ENCODE assay signal across 1 cellular context in the genomic region with DNA sequence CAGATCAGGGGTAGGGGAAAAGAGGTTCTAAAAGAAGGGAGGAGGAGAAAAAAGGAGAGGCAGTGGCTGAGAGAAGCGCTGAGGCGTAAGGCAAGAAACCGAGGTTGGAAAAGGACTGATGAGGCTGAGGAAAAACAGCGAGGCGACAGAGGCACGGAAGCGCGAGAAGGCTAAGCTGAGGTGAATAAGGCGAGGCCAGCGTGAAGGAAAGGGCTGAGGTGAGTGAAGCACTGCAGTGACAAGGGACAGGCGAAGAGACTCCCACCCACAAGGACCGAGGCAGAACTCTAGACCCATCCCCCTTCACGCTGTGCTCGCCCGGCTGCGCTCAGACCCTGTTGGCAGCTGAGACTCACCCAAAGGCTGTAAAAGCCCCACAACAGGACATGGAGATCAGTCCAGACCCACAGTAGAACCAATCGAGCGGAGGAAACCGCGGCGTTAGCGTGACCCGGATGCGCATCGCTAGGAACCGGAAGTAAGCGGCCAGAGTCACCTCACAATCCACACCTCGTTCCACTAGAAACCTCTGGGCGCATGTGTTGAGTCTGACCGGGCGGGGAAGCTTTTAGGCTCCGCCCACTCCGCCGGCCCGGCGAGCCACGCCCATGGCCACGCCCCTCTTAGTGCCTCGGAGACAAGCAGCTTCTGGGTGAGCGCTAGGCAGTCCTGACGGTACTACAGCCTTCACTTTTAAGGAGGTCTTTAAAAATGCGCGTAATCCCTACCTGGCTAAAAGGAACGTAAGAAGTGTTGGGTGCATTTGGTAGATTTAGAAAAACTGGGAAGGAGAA.
TF ChIP-seq lines count a peak whose summit lies in the region.

A gene with protein sequence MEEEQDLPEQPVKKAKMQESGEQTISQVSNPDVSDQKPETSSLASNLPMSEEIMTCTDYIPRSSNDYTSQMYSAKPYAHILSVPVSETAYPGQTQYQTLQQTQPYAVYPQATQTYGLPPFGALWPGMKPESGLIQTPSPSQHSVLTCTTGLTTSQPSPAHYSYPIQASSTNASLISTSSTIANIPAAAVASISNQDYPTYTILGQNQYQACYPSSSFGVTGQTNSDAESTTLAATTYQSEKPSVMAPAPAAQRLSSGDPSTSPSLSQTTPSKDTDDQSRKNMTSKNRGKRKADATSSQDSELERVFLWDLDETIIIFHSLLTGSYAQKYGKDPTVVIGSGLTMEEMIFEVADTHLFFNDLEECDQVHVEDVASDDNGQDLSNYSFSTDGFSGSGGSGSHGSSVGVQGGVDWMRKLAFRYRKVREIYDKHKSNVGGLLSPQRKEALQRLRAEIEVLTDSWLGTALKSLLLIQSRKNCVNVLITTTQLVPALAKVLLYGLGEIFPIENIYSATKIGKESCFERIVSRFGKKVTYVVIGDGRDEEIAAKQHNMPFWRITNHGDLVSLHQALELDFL (minus strand): TSS at position 443 of the 794 bp plus-strand sequence. CDS start 30,584 bp downstream, outside the sequence.

TF ChIP-seq in HepG2, 621 proteins besides CTCF, POLR2A, EP300 and RAD21 (continued from another document and continues in another):
- TF ChIP-seq, protein P1, sequence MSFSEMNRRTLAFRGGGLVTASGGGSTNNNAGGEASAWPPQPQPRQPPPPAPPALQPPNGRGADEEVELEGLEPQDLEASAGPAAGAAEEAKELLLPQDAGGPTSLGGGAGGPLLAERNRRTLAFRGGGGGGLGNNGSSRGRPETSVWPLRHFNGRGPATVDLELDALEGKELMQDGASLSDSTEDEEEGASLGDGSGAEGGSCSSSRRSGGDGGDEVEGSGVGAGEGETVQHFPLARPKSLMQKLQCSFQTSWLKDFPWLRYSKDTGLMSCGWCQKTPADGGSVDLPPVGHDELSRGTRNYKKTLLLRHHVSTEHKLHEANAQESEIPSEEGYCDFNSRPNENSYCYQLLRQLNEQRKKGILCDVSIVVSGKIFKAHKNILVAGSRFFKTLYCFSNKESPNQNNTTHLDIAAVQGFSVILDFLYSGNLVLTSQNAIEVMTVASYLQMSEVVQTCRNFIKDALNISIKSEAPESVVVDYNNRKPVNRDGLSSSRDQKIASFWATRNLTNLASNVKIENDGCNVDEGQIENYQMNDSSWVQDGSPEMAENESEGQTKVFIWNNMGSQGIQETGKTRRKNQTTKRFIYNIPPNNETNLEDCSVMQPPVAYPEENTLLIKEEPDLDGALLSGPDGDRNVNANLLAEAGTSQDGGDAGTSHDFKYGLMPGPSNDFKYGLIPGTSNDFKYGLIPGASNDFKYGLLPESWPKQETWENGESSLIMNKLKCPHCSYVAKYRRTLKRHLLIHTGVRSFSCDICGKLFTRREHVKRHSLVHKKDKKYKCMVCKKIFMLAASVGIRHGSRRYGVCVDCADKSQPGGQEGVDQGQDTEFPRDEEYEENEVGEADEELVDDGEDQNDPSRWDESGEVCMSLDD (CRISPR knock-in tag; IDR thresholded peaks at IDR 0.05; ENCODE audit: borderline replicate concordance): no peak
- TF ChIP-seq GFI1 (CRISPR knock-in tag; IDR thresholded peaks at IDR 0.05; ENCODE audit: borderline replicate concordance) (0 out of 2 replicates have a peak, but pooled peaks have one; percentile 32), RORA (CRISPR knock-in tag; IDR thresholded peaks at IDR 0.05) (no peak), FOXA1 (IDR thresholded peaks at IDR 0.05) (no peak), FOXA1 (CRISPR knock-in tag; IDR thresholded peaks at IDR 0.05) (no peak), TBX3 (IDR thresholded peaks at IDR 0.05; ENCODE audit: borderline replicate concordance) (peak; percentile 76), HOXA5 (CRISPR knock-in tag; IDR thresholded peaks at IDR 0.05) (no peak), KLF9 (CRISPR knock-in tag; IDR thresholded peaks at IDR 0.05; ENCODE audit: low read depth) (peak; percentile 89), MAF1 (CRISPR knock-in tag; IDR thresholded peaks at IDR 0.05; ENCODE audit: borderline replicate concordance) (no peak), ZNF720 (CRISPR knock-in tag; IDR thresholded peaks at IDR 0.05) (no peak), HNF4A (CRISPR knock-in tag; IDR thresholded peaks at IDR 0.05) (no peak), RBM22 (optimal IDR thresholded peaks at IDR 0.05; ENCODE audit: low read length) (no peak), MYC (CRISPR knock-in tag; IDR thresholded peaks at IDR 0.05; ENCODE audit: borderline replicate concordance) (peak; percentile 74), SMYD3 (CRISPR knock-in tag; IDR thresholded peaks at IDR 0.05) (no peak), PHF5A (CRISPR knock-in tag; IDR thresholded peaks at IDR 0.05; ENCODE audit: low read depth, unreplicated experiment) (no peak), ZBTB42 (CRISPR knock-in tag; IDR thresholded peaks at IDR 0.05) (no peak; the same call in 1 of the 2 replicates), NPAS2 (CRISPR knock-in tag; IDR thresholded peaks at IDR 0.05; ENCODE audit: borderline replicate concordance) (no peak), ZNF678 (CRISPR knock-in tag; IDR thresholded peaks at IDR 0.05) (no peak), CC2D1A (CRISPR knock-in tag; IDR thresholded peaks at IDR 0.05) (no peak), NONO (IDR thresholded peaks at IDR 0.05) (no peak), NONO (CRISPR knock-in tag; conservative IDR thresholded peaks at IDR 0.05) (peak; percentile 25; the same call in 1 of the 2 replicates), RAD51 (IDR thresholded peaks at IDR 0.05; ENCODE audit: borderline replicate concordance) (no peak), GLI4 (CRISPR knock-in tag; IDR thresholded peaks at IDR 0.05; ENCODE audit: borderline replicate concordance) (no peak), ZBTB38 (CRISPR knock-in tag; IDR thresholded peaks at IDR 0.05) (peak; percentile 56; the same call in 1 of the 2 replicates), NR3C1 (CRISPR knock-in tag; IDR thresholded peaks at IDR 0.05) (no peak), TAF1 (CRISPR knock-in tag; IDR thresholded peaks at IDR 0.05) (peak; percentile 81), PHF8 (CRISPR knock-in tag; IDR thresholded peaks at IDR 0.05) (peak; percentile 73), DMAP1 (CRISPR knock-in tag; IDR thresholded peaks at IDR 0.05) (peak; percentile 72; the same call in 1 of the 2 replicates), ATM (IDR thresholded peaks at IDR 0.05; ENCODE audit: borderline replicate concordance) (no peak), ZNF792 (CRISPR knock-in tag; IDR thresholded peaks at IDR 0.05) (peak; percentile 53; the same call in 1 of the 2 replicates), DPF2 (CRISPR knock-in tag; IDR thresholded peaks at IDR 0.05; ENCODE audit: borderline replicate concordance, low read depth) (no peak), ZNF674 (CRISPR knock-in tag; IDR thresholded peaks at IDR 0.05; ENCODE audit: low read depth) (0 out of 2 replicates have a peak, but pooled peaks have one; percentile 34), ZNF136 (CRISPR knock-in tag; IDR thresholded peaks at IDR 0.05; ENCODE audit: low read depth) (no peak), KLF13 (CRISPR knock-in tag; IDR thresholded peaks at IDR 0.05) (no peak), SAP130 (CRISPR knock-in tag; IDR thresholded peaks at IDR 0.05; ENCODE audit: low read depth) (peak; percentile 95), ZNF562 (CRISPR knock-in tag; IDR thresholded peaks at IDR 0.05; ENCODE audit: borderline replicate concordance) (no peak), TOPORS (CRISPR knock-in tag; IDR thresholded peaks at IDR 0.05) (0 out of 2 replicates have a peak, but pooled peaks have one; percentile 36), BORCS8-MEF2B (CRISPR knock-in tag; IDR thresholded peaks at IDR 0.05) (no peak), STAT5B (CRISPR knock-in tag; IDR thresholded peaks at IDR 0.05) (no peak)
- TF ChIP-seq, protein P2, sequence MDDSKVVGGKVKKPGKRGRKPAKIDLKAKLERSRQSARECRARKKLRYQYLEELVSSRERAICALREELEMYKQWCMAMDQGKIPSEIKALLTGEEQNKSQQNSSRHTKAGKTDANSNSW (CRISPR knock-in tag; IDR thresholded peaks at IDR 0.05; ENCODE audit: borderline replicate concordance): no peak
- TF ChIP-seq, protein P3, sequence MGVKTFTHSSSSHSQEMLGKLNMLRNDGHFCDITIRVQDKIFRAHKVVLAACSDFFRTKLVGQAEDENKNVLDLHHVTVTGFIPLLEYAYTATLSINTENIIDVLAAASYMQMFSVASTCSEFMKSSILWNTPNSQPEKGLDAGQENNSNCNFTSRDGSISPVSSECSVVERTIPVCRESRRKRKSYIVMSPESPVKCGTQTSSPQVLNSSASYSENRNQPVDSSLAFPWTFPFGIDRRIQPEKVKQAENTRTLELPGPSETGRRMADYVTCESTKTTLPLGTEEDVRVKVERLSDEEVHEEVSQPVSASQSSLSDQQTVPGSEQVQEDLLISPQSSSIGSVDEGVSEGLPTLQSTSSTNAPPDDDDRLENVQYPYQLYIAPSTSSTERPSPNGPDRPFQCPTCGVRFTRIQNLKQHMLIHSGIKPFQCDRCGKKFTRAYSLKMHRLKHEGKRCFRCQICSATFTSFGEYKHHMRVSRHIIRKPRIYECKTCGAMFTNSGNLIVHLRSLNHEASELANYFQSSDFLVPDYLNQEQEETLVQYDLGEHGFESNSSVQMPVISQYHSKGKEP (CRISPR knock-in tag; IDR thresholded peaks at IDR 0.05): 0 out of 2 replicates have a peak, but pooled peaks have one; percentile 48
- TF ChIP-seq, protein P4, sequence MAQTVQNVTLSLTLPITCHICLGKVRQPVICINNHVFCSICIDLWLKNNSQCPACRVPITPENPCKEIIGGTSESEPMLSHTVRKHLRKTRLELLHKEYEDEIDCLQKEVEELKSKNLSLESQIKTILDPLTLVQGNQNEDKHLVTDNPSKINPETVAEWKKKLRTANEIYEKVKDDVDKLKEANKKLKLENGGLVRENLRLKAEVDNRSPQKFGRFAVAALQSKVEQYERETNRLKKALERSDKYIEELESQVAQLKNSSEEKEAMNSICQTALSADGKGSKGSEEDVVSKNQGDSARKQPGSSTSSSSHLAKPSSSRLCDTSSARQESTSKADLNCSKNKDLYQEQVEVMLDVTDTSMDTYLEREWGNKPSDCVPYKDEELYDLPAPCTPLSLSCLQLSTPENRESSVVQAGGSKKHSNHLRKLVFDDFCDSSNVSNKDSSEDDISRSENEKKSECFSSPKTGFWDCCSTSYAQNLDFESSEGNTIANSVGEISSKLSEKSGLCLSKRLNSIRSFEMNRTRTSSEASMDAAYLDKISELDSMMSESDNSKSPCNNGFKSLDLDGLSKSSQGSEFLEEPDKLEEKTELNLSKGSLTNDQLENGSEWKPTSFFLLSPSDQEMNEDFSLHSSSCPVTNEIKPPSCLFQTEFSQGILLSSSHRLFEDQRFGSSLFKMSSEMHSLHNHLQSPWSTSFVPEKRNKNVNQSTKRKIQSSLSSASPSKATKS (CRISPR knock-in tag; IDR thresholded peaks at IDR 0.05): no peak
- TF ChIP-seq, protein P5, sequence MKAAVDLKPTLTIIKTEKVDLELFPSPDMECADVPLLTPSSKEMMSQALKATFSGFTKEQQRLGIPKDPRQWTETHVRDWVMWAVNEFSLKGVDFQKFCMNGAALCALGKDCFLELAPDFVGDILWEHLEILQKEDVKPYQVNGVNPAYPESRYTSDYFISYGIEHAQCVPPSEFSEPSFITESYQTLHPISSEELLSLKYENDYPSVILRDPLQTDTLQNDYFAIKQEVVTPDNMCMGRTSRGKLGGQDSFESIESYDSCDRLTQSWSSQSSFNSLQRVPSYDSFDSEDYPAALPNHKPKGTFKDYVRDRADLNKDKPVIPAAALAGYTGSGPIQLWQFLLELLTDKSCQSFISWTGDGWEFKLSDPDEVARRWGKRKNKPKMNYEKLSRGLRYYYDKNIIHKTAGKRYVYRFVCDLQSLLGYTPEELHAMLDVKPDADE (CRISPR knock-in tag; IDR thresholded peaks at IDR 0.05): no peak
- TF ChIP-seq, protein P6, sequence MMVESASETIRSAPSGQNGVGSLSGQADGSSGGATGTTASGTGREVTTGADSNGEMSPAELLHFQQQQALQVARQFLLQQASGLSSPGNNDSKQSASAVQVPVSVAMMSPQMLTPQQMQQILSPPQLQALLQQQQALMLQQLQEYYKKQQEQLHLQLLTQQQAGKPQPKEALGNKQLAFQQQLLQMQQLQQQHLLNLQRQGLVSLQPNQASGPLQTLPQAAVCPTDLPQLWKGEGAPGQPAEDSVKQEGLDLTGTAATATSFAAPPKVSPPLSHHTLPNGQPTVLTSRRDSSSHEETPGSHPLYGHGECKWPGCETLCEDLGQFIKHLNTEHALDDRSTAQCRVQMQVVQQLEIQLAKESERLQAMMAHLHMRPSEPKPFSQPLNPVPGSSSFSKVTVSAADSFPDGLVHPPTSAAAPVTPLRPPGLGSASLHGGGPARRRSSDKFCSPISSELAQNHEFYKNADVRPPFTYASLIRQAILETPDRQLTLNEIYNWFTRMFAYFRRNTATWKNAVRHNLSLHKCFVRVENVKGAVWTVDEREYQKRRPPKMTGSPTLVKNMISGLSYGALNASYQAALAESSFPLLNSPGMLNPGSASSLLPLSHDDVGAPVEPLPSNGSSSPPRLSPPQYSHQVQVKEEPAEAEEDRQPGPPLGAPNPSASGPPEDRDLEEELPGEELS (CRISPR knock-in tag; IDR thresholded peaks at IDR 0.05): peak; percentile 51
- TF ChIP-seq, protein P7, sequence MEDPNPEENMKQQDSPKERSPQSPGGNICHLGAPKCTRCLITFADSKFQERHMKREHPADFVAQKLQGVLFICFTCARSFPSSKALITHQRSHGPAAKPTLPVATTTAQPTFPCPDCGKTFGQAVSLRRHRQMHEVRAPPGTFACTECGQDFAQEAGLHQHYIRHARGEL (CRISPR knock-in tag; IDR thresholded peaks at IDR 0.05): no peak
- TF ChIP-seq, protein P8, sequence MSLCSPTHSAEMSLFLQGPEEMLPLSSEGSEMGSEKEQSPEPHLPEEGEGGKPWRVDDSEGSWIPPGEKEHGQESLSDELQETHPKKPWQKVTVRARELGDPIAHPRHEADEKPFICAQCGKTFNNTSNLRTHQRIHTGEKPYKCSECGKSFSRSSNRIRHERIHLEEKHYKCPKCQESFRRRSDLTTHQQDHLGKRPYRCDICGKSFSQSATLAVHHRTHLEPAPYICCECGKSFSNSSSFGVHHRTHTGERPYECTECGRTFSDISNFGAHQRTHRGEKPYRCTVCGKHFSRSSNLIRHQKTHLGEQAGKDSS (CRISPR knock-in tag; IDR thresholded peaks at IDR 0.05; ENCODE audit: borderline replicate concordance, low read depth): no peak
- TF ChIP-seq, protein P9, sequence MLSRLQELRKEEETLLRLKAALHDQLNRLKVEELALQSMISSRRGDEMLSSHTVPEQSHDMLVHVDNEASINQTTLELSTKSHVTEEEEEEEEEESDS (CRISPR knock-in tag; IDR thresholded peaks at IDR 0.05; ENCODE audit: borderline replicate concordance): 0 out of 2 replicates have a peak, but pooled peaks have one; percentile 38
- TF ChIP-seq, protein P10, sequence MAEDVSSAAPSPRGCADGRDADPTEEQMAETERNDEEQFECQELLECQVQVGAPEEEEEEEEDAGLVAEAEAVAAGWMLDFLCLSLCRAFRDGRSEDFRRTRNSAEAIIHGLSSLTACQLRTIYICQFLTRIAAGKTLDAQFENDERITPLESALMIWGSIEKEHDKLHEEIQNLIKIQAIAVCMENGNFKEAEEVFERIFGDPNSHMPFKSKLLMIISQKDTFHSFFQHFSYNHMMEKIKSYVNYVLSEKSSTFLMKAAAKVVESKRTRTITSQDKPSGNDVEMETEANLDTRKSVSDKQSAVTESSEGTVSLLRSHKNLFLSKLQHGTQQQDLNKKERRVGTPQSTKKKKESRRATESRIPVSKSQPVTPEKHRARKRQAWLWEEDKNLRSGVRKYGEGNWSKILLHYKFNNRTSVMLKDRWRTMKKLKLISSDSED (CRISPR knock-in tag; IDR thresholded peaks at IDR 0.05): no peak
